ENCODE assay signal across 7 cellular contexts in the genomic region with DNA sequence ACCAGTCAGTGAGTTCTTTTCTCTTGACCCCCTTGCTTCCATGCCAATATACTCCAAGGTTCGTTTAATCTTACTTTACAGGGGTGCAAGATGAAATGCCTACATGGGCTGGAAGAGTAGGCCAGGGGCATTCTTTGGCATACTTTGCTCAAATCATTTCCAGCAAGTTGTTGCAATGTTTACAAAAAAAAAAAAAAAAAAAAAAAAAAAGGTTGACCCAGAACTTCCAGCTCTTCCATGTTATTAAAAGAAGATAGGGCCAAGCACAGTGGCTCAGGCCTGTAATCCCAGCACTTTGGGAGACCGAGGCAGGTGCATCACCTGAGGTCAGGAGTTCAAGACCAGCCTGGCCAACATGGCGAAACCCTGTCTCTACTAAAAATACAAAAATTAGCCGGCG. TPM values are rescaled to one million over a fixed set of nuclear protein-coding genes. Genes with fewer than 3 reads are reported as not detected.
DNase-seq lines count a peak whose midpoint lies in the region; ATAC-seq, FAIRE-seq and TF ChIP-seq lines count a peak whose summit lies in the region.
"Not testable (repeated sequence)": the region's sequence is repeated elsewhere in the genome, so short reads cannot be mapped to it uniquely, and the experiment has no call there.

No MANE protein-coding gene starts in this region.

- not testable (repeated sequence) for H3K9ac ChIP-seq in SK-N-MC (ENCODE audit: insufficient read length)
- H3K9ac ChIP-seq in HepG2 (ENCODE audit: insufficient read depth, low read depth, low read length), result peak overlapping the region; percentile 1; the same call in 1 of the 2 replicates

- not testable (repeated sequence) for TF ChIP-seq RAD21 in HepG2 (CRISPR knock-in tag; IDR thresholded peaks at IDR 0.05)

- in situ Hi-C loops in HepG2 (cut with HindIII; ENCODE audit: extremely low pct_ligation_motif_present, low pct_unique_long_range_greater_than_20kb), result not testable (repeated sequence)

- TF ChIP-seq CTCF in HEK293 (tag by site-specific recombination; IDR thresholded peaks at IDR 0.05); chondrocyte (IDR thresholded peaks at IDR 0.05); fibroblast of the aortic adventitia (IDR thresholded peaks at IDR 0.05; ENCODE audit: insufficient read depth, low read length); HepG2 (CRISPR knock-in tag; IDR thresholded peaks at IDR 0.05); neural crest cell (conservative IDR thresholded peaks at IDR 0.05); type B pancreatic cell (conservative IDR thresholded peaks at IDR 0.05): not testable (repeated sequence)

- not testable (repeated sequence) for H3K4me1 Mint-ChIP-seq in chondrocyte (ENCODE audit: low read depth)
- H3K4me1 Mint-ChIP-seq in neural crest cell (peaks cover 22% of the 10 kb centered on the region), type B pancreatic cell (ENCODE audit: unreplicated experiment) (peaks cover 26% of the 10 kb centered on the region)

- TF ChIP-seq EP300 in HepG2 (IDR thresholded peaks at IDR 0.05; ENCODE audit: low read depth in 2 of 2, low read length in 2 of 2); HepG2 (CRISPR knock-in tag; IDR thresholded peaks at IDR 0.05; ENCODE audit: borderline replicate concordance): not testable (repeated sequence)

- H3K27me3 Mint-ChIP-seq in chondrocyte (ENCODE audit: low read depth); neural crest cell (ENCODE audit: low read depth); type B pancreatic cell: not testable (repeated sequence)

- not testable (repeated sequence) for BruUV-seq in HepG2 (replicated peaks; lab: Mats Ljungman, UMichigan)

- H3K27ac ChIP-seq in HEK293 (ENCODE audit: extremely low read depth, low read depth, low read length), result not testable (repeated sequence)
- H3K27ac ChIP-seq in SK-N-MC, result 0 out of 2 replicates have a peak overlapping the region, but pooled peaks have one; percentile 50
- peak overlapping the region; percentile 55 for H3K27ac ChIP-seq in HepG2 (ENCODE audit: extremely low read length, insufficient read depth, low read length)

- H3K4me3 ChIP-seq in HEK293 (ENCODE audit: low read depth, low read length); SK-N-MC; fibroblast of the aortic adventitia (ENCODE audit: low read depth, low read length); HepG2 (replicated peaks in 1 of 3; ENCODE audit: insufficient read depth in 1 of 3, low read depth in 2 of 3, low read length in 3 of 3): not testable (repeated sequence)

- not testable (repeated sequence) for H3K4me3 Mint-ChIP-seq in chondrocyte (ENCODE audit: unreplicated experiment); type B pancreatic cell
- H3K4me3 Mint-ChIP-seq in neural crest cell, result peak overlapping the region; percentile 6

- intact Hi-C loops in HepG2 (cut with micrococcal nuclease; ENCODE audit: unreplicated experiment), result loop anchor here (1.0 to 10.0 kb wide), 4 partner anchors 8 to 143 kb away; a partner anchor contains a TSS

- 0 out of 2 replicates have a peak overlapping the region, but pooled peaks have one; percentile 46 for H3K4me2 ChIP-seq in HepG2 (ENCODE audit: low read depth, low read length)

- not testable (repeated sequence) for H2AFZ ChIP-seq in HepG2 (ENCODE audit: low read length)

- DNase-seq in SK-N-MC (ENCODE audit: low read depth, low spot score); chondrocyte (ENCODE audit: low spot score); HepG2 (ENCODE audit: low spot score); neural crest cell (ENCODE audit: low read depth, low spot score); type B pancreatic cell (ENCODE audit: extremely low spot score, unreplicated experiment): not testable (repeated sequence)
- DNase-seq in fibroblast of the aortic adventitia (ENCODE audit: low read depth), result peak; percentile 2

- CTCF ChIA-PET in HEK293 (lab: Yijun Ruan, JAX); HepG2 (lab: Yijun Ruan, JAX; ENCODE audit: low intra/inter-chr PET ratio, low total read pairs): not testable (repeated sequence)

- H3K27me3 ChIP-seq in HepG2 (ENCODE audit: control insufficient read depth in 1 of 2, insufficient read depth in 2 of 2, low read length in 2 of 2), result not testable (repeated sequence)

- POLR2A ChIA-PET in HEK293 (lab: Yijun Ruan, JAX), result not testable (repeated sequence)
- POLR2A ChIA-PET in HepG2 (lab: Yijun Ruan, JAX), result interaction anchor here (0.6 to 1.5 kb wide), 4 partner anchors 9 to 113 kb away, joined by 3 to 9 read pairs (median 4); a partner anchor contains a TSS

- not testable (repeated sequence) for ATAC-seq in HepG2

- H3K79me2 ChIP-seq in HepG2 (ENCODE audit: insufficient read depth, low read length), result peaks cover 92% of the 10 kb centered on the region

- not testable (repeated sequence) for H3K9me3 Mint-ChIP-seq in chondrocyte (ENCODE audit: low read depth); neural crest cell; type B pancreatic cell

- H3K9me3 ChIP-seq in HEK293 (ENCODE audit: control insufficient read depth, insufficient read depth, low read depth, low read length); SK-N-MC (ENCODE audit: low read depth, low read length); HepG2 (ENCODE audit: low read length): not testable (repeated sequence)

- H3K27ac Mint-ChIP-seq in chondrocyte (ENCODE audit: unreplicated experiment), result peak overlapping the region; percentile 1
- H3K27ac Mint-ChIP-seq in neural crest cell (ENCODE audit: unreplicated experiment), result not testable (repeated sequence)
- peak overlapping the region; percentile 7 for H3K27ac Mint-ChIP-seq in type B pancreatic cell

- not testable (repeated sequence) for FAIRE-seq in HepG2 (lab: Jason Lieb, UNC)

- H3K36me3 ChIP-seq in HEK293 (ENCODE audit: control insufficient read depth in 2 of 2, insufficient read depth in 1 of 2, low read length in 2 of 2); SK-N-MC (ENCODE audit: insufficient read depth, low read length): not testable (repeated sequence)
- H3K36me3 ChIP-seq in HepG2 (replicated peaks in 1 of 2; ENCODE audit: control insufficient read depth in 1 of 2, insufficient read depth in 2 of 2, low read length in 2 of 2), result peaks cover 2 to 10% of the 10 kb centered on the region in 2 experiments; a peak in 4 of 5 replicates

- WGBS in HepG2 (ENCODE audit: low lambda C conversion rate), result 85% methylated on average over 5 of the region's 5 CpGs

- H4K20me1 ChIP-seq in HepG2 (ENCODE audit: insufficient read depth, low read length), result not testable (repeated sequence)

- not testable (repeated sequence) for TF ChIP-seq POLR2A in HepG2 (IDR thresholded peaks at IDR 0.05; ENCODE audit: insufficient read depth in 1 of 2, low read depth in 2 of 2, low read length in 2 of 2)

- not testable (repeated sequence) for H3K4me1 ChIP-seq in HEK293 (ENCODE audit: control insufficient read depth, insufficient read depth, low read length)
- H3K4me1 ChIP-seq in HepG2 (ENCODE audit: insufficient read depth, low read length), result peaks cover 66% of the 10 kb centered on the region

- not testable (repeated sequence) for H3K36me3 Mint-ChIP-seq in chondrocyte (ENCODE audit: low read depth); neural crest cell (ENCODE audit: low read depth); type B pancreatic cell

TF ChIP-seq in HepG2, 621 proteins besides CTCF, POLR2A, EP300 and RAD21 (continues in another document):
- peak; percentile 32; the same call in 1 of the 2 replicates for TF ChIP-seq GATAD2A (CRISPR knock-in tag; IDR thresholded peaks at IDR 0.05)

RNA-seq across cellular contexts. Expression of a gene that starts 8.1 kb away (rescaled TPM):
- total RNA-seq in chondrocyte, result 14.5 to 18.5 TPM (median 15.6 TPM) in 3 replicates
- total RNA-seq in fibroblast of the aortic adventitia (ENCODE audit: low replicate concordance), result 4.7 and 12.0 TPM in 2 replicates
- total RNA-seq in HepG2 (2016; rRNA removed; fragmentation: Illumina TruSeq; extraction: Trizol), result 7.9 and 13.6 TPM in 2 replicates
- total RNA-seq in HepG2 (2016; cell fraction: cytosol; rRNA removed; fragmentation: Illumina TruSeq; extraction: Trizol; ENCODE audit: low read depth), result 3.9 and 4.0 TPM in 2 replicates
- total RNA-seq in HepG2 (2016; cell fraction: insoluble cytoplasmic fraction; rRNA removed; fragmentation: Illumina TruSeq; extraction: Trizol), result 7.0 and 12.0 TPM in 2 replicates
- total RNA-seq in HepG2 (2016; cell fraction: membrane; rRNA removed; fragmentation: Illumina TruSeq; extraction: Trizol), result 6.5 TPM in 2 replicates
- 18.1 and 19.6 TPM in 2 replicates for total RNA-seq in HepG2 (2016; cell fraction: nucleus; rRNA removed; fragmentation: Illumina TruSeq; extraction: Trizol)
- 6.0 and 7.6 TPM in 2 replicates for polyA plus RNA-seq in HepG2 (2011; rRNA removed)
- polyA plus RNA-seq in HepG2 (2011; cell fraction: cytosol; rRNA removed), result 3.1 and 3.6 TPM in 2 replicates
- 11.9 and 14.5 TPM in 2 replicates for polyA plus RNA-seq in HepG2 (2011; cell fraction: nucleus; rRNA removed)
- 4.0 and 5.0 TPM in 2 replicates for polyA plus RNA-seq in HepG2 (2012)
- 0.07 and 0.11 TPM in 2 replicates for polyA plus RNA-seq in HepG2 (2016; cell fraction: cytosol; fragmentation: Illumina TruSeq; extraction: Trizol; ENCODE audit: low read depth)
- polyA plus RNA-seq in HepG2 (2016; cell fraction: insoluble cytoplasmic fraction; fragmentation: Illumina TruSeq; extraction: Trizol; ENCODE audit: low read depth), result 4.2 and 4.7 TPM in 2 replicates
- polyA plus RNA-seq in HepG2 (2016; cell fraction: membrane; fragmentation: Illumina TruSeq; extraction: Trizol; ENCODE audit: low read depth), result 0.21 and 0.27 TPM in 2 replicates
- polyA plus RNA-seq in HepG2 (2016; cell fraction: nucleus; fragmentation: Illumina TruSeq; extraction: Trizol; ENCODE audit: insufficient read depth, low read depth), result 14.2 and 15.8 TPM in 2 replicates
- polyA minus RNA-seq in HepG2 (2011; rRNA and poly(A)+ RNA removed; ENCODE audit: low replicate concordance), result 32.6 and 64.3 TPM in 2 replicates
- polyA minus RNA-seq in HepG2 (2011; cell fraction: cytosol; rRNA and poly(A)+ RNA removed), result 19.7 and 20.6 TPM in 2 replicates
- polyA minus RNA-seq in HepG2 (2011; cell fraction: nucleus; rRNA and poly(A)+ RNA removed), result 58.3 TPM in 2 replicates
- total RNA-seq in neural crest cell, result 18.1 and 18.8 TPM in 2 replicates
- total RNA-seq in type B pancreatic cell (ENCODE audit: low replicate concordance), result 20.4 and 21.0 TPM in 2 replicates
